ENCODE assay signal across 21 cellular contexts in the genomic region with DNA sequence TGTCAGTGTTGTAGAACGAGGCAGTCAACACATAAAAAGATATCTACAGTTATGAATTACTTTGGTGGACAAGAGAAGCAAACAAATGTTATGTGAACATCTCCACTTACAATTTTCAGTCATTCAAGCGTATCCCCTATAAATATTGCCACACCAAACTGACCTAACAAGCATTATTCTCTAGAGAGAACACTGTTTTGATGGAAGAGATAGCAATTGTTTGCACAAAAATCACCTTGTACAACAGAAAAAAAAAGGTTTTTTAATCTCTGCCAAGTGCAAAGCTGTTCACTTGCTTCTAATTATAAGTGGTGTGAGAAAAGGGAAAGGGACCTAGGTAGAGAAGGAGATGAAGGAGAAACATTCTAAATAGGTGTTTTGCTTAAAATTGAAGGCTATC.
"Had no signal": no experiment of that assay in that cellular context is flagged by ENCODE, and none has a peak within 500 bp of the region (broad histone marks: within the 10 kb centered on the region; RNA-seq: fewer than 3 reads in every experiment).

No MANE protein-coding gene starts in this region.

- H3K4me3 Mint-ChIP-seq: T-cell had no signal

- H3K4me1 Mint-ChIP-seq: T-cell had no signal

- H3K27ac Mint-ChIP-seq: T-cell had no signal

- H3K27me3 Mint-ChIP-seq: T-cell had no signal

- H3K4me2 ChIP-seq: SK-N-SH had no signal

- H3K36me3 Mint-ChIP-seq: T-cell had no signal

- FAIRE-seq: HTR-8/SVneo, RCC 7860 had no signal

- DNase-seq: KBM-7, MV-4-11, NCI-H1048, NCI-H1105 treated with DMSO at 0.1 percent for 48 hours, NCI-H1417 treated with DMSO at 0.1 percent for 48 hours, NCI-H1694, NCI-H187 treated with DMSO at 0.1 percent for 48 hours, NCI-H2029 treated with DMSO at 0.1 percent for 48 hours, NCI-H2171 treated with DMSO at 0.1 percent for 48 hours, NCI-H345, NCI-H524, NCI-H526 treated with DMSO at 0.1 percent for 48 hours, NCI-H82, Right ventricle myocardium superior, RPMI8226, SK-N-SH, SW 1271, T-cell had no signal

- ATAC-seq: T-cell had no signal

- H3K9ac ChIP-seq: SK-N-SH had no signal

- H3K9me3 ChIP-seq: SK-N-SH had no signal

- H3K27ac ChIP-seq: HL-60 had no signal
